21 cellular contexts compared by ENCODE assay signal in genomic region chr15:84819791-84820190, GRCh38. TPM values are rescaled to one million over a fixed set of nuclear protein-coding genes. Genes with fewer than 3 reads are reported as not detected.
DNase-seq lines count a peak whose midpoint lies in the region; TF ChIP-seq lines count a peak whose summit lies in the region.
"Had no signal": no experiment of that assay in that cellular context is flagged by ENCODE, and none has a peak within 500 bp of the region (broad histone marks: within the 10 kb centered on the region; RNA-seq: fewer than 3 reads in every experiment).

No MANE protein-coding gene starts in this region.

- H3K36me3 Mint-ChIP-seq in endodermal cell (ENCODE audit: low read depth) = peaks cover 35% of the 10 kb centered on the region
- H3K36me3 Mint-ChIP-seq: activated naive CD8-positive, alpha-beta T cell treated with anti-CD3 and anti-CD28 coated beads, Interleukin-2, amount 10 ng/mL, durations not matched to agents 7 days and 5 days had no signal

- WGBS in adrenal gland, 4 donors = 83 to 100% (median 89%) methylated on average over 2 of the region's 2 CpGs
- WGBS in endodermal cell (ENCODE audit: insufficient coverage in 1 of 2, insufficient read length in 1 of 2), 2 experiments = 89 to 100% methylated on average over 1 to 2 of the region's 2 CpGs

- in situ Hi-C loops in G401 (cut with HindIII; ENCODE audit: low sequenced_read_pairs) = no loop called here
- in situ Hi-C loops in brain microvascular endothelial cell (cut with HindIII; ENCODE audit: low pct_ligation_motif_present, low sequenced_read_pairs) = no loop called here

- no peak for TF ChIP-seq POLR2A in adrenal gland (IDR thresholded peaks at IDR 0.05)

- H3K4me3 ChIP-seq in adrenal gland (no peak overlapping the region), endodermal cell (ENCODE audit: low read length) (peak overlapping the region; percentile 89), skeletal muscle tissue (ENCODE audit: low read length in 3 of 3) (peak overlapping the region; percentile 83 to 94 (median 92)), brain microvascular endothelial cell (ENCODE audit: low read depth, low read length) (no peak overlapping the region), H7 (ENCODE audit: insufficient read depth, low read depth, low read length) (no peak overlapping the region)
- H3K4me3 ChIP-seq: GM12878, GM23248, mucosa of descending colon had no signal

- H3K36me3 ChIP-seq in adrenal gland (replicated peaks in 1 of 2) (no peaks in the 10 kb centered on the region), endodermal cell (ENCODE audit: control insufficient read depth, insufficient read depth, low read length) (peaks cover 56% of the 10 kb centered on the region), skeletal muscle tissue (ENCODE audit: control insufficient read depth in 3 of 3, insufficient read depth in 3 of 3, low read length in 3 of 3) (peaks cover 5 to 28% (median 21%) of the 10 kb centered on the region in 3 donors), brain microvascular endothelial cell (replicated peaks) (peaks cover 2% of the 10 kb centered on the region), H7 (replicated peaks; ENCODE audit: control insufficient read depth, insufficient read depth, low read length) (peaks cover 3% of the 10 kb centered on the region; the same call in 1 of the 2 replicates)
- H3K36me3 ChIP-seq: neutrophil had no signal

- H3K27me3 ChIP-seq in adrenal gland (no peaks in the 10 kb centered on the region), endodermal cell (ENCODE audit: control insufficient read depth, insufficient read depth, low read length, poor library complexity, severe bottlenecking) (no peaks in the 10 kb centered on the region), skeletal muscle tissue (ENCODE audit: control insufficient read depth in 3 of 3, insufficient read depth in 3 of 3, low read length in 3 of 3) (no peaks in the 10 kb centered on the region), brain microvascular endothelial cell (replicated peaks) (no peaks in the 10 kb centered on the region), H7 (ENCODE audit: control insufficient read depth, insufficient read depth, low read length) (no peaks in the 10 kb centered on the region)

- peaks cover 39% of the 10 kb centered on the region for H3K4me1 Mint-ChIP-seq in endodermal cell

- H3K27ac Mint-ChIP-seq in endodermal cell = peak overlapping the region; percentile 99
- H3K27ac Mint-ChIP-seq: activated naive CD8-positive, alpha-beta T cell treated with anti-CD3 and anti-CD28 coated beads, Interleukin-2, amount 10 ng/mL, durations not matched to agents 7 days and 5 days had no signal

- H3K4me3 Mint-ChIP-seq in endodermal cell = peak overlapping the region; percentile 89
- H3K4me3 Mint-ChIP-seq: activated naive CD8-positive, alpha-beta T cell treated with anti-CD3 and anti-CD28 coated beads, Interleukin-2, amount 10 ng/mL, durations not matched to agents 7 days and 5 days had no signal

- no peaks in the 10 kb centered on the region for H3K27me3 Mint-ChIP-seq in endodermal cell (ENCODE audit: insufficient read depth)

- no peaks in the 10 kb centered on the region for H3K9me3 Mint-ChIP-seq in endodermal cell
- H3K9me3 Mint-ChIP-seq: activated naive CD8-positive, alpha-beta T cell treated with anti-CD3 and anti-CD28 coated beads, Interleukin-2, amount 10 ng/mL, durations not matched to agents 7 days and 5 days had no signal

- no peak for TF ChIP-seq CTCF in adrenal gland (IDR thresholded peaks at IDR 0.05)
- no peak for TF ChIP-seq CTCF in endodermal cell (conservative IDR thresholded peaks at IDR 0.05)
- no peak for TF ChIP-seq CTCF in brain microvascular endothelial cell (IDR thresholded peaks at IDR 0.05; ENCODE audit: low read depth, low read length, missing control alignments)

- no peaks in the 10 kb centered on the region for H3K9me3 ChIP-seq in adrenal gland (replicated peaks in 1 of 3)
- no peaks in the 10 kb centered on the region for H3K9me3 ChIP-seq in endodermal cell (ENCODE audit: control insufficient read depth, low read length)
- no peaks in the 10 kb centered on the region for H3K9me3 ChIP-seq in skeletal muscle tissue (ENCODE audit: control insufficient read depth in 3 of 3, low read length in 3 of 3)
- H3K9me3 ChIP-seq: mucosa of descending colon, neutrophil had no signal

- H3K27ac ChIP-seq in adrenal gland = peak overlapping the region in 4 of 5 donors; percentile 50 to 95 (median 93)
- H3K27ac ChIP-seq in endodermal cell (ENCODE audit: low read depth, low read length) = no peak overlapping the region
- H3K27ac ChIP-seq in skeletal muscle tissue (ENCODE audit: low read depth, low read length) = peak overlapping the region; percentile 100
- no peak overlapping the region for H3K27ac ChIP-seq in brain microvascular endothelial cell
- H3K27ac ChIP-seq: GM23248, neutrophil had no signal

- H3K9ac ChIP-seq in endodermal cell (ENCODE audit: extremely low read depth, low read length, poor library complexity, severe bottlenecking) (peak overlapping the region; percentile 98), skeletal muscle tissue (ENCODE audit: low read depth in 1 of 3, low read length in 3 of 3) (peak overlapping the region; percentile 98 to 100 (median 100))
- H3K9ac ChIP-seq: GM23248 had no signal

- no peak for DNase-seq in adrenal gland
- no peak for DNase-seq in endodermal cell
- DNase-seq in mesenteric fat pad (ENCODE audit: low spot score) = peak; percentile 64
- DNase-seq in G401 (ENCODE audit: low spot score) = no peak
- no peak for DNase-seq in NOMO-1 treated with DMSO at 0.1 percent for 48 hours (lab: John Stamatoyannopoulos, UW; ENCODE audit: unreplicated experiment)
- no peak for DNase-seq in brain microvascular endothelial cell
- no peak for DNase-seq in H7
- DNase-seq: activated CD4-positive, alpha-beta T cell treated with anti-CD3 and anti-CD28 coated beads for 4 hours; activated naive CD8-positive, alpha-beta T cell treated with anti-CD3 and anti-CD28 coated beads, Interleukin-2, amount 10 ng/mL, durations not matched to agents 7 days and 5 days; erythroblast; GM23248; KBM-7; kidney glomerular epithelial cell; mucosa of descending colon; NCI-H187 treated with DMSO at 0.1 percent for 48 hours; NCI-H774; SHP77; T-helper 1 cell had no signal

- intact Hi-C loops in adrenal gland (cut with DNase I) = loop anchor here in 1 of 2 donors (10.0 kb wide), 1 partner anchor 65 kb away; no protein-coding TSS in a partner anchor

- peaks cover 20 to 62% of the 10 kb centered on the region in 2 donors for H3K4me1 ChIP-seq in adrenal gland (replicated peaks in 1 of 2)
- peaks cover 20% of the 10 kb centered on the region for H3K4me1 ChIP-seq in endodermal cell (ENCODE audit: control insufficient read depth, insufficient read depth, low read length)
- H3K4me1 ChIP-seq in skeletal muscle tissue (ENCODE audit: control insufficient read depth in 3 of 3, insufficient read depth in 3 of 3, low read length in 3 of 3) = peaks cover 73 to 75% (median 74%) of the 10 kb centered on the region in 3 donors

RNA-seq across cellular contexts. Expression of gene ALPK3, which starts 2.6 kb away (rescaled TPM):
- 10 to 100 TPM in 7 of 8 donors, 1 to 10 TPM in 1; 5.8 to 39.3 (median 15.9) TPM for total RNA-seq in adrenal gland
- polyA plus RNA-seq in adrenal gland = 10 to 100 TPM; 10.4 to 18.2 (median 15.4) TPM
- 10 to 100 TPM; 57.8 to 94.1 TPM for total RNA-seq in endodermal cell
- 14.0 TPM for polyA plus RNA-seq in endodermal cell (2013, experiment 1 of 2)
- 17.0 TPM for polyA plus RNA-seq in endodermal cell (2013, experiment 2 of 2)
- 2.7 TPM for total RNA-seq in mesenteric fat pad
- total RNA-seq in skeletal muscle tissue = 33.4 TPM
- total RNA-seq in G401 (2014; rRNA removed; shearing (Covaris generic)) = 0.06 and 0.20 TPM in 2 replicates
- 0.59 and 0.81 TPM in 2 replicates for total RNA-seq in H7 (2014; rRNA removed; shearing (Covaris generic))
- polyA plus RNA-seq: GM23248 had no signal

Comparison
In these comparisons a context has a peak if more than half of its experiments do, and no peak if none do; other contexts are left out.
1. H3K27ac ChIP-seq: peak in adrenal gland (4 of 5) and skeletal muscle tissue (single experiment); none in endodermal cell (single experiment) and brain microvascular endothelial cell (single experiment).
2. H3K4me3 ChIP-seq: peak in endodermal cell (single experiment) and skeletal muscle tissue (3 of 3); none in adrenal gland (0 of 4), brain microvascular endothelial cell (single experiment) and H7 (single experiment).